Comparison of ENCODE assay signal across 23 cellular contexts in genomic region chr5:130885027-130885426, GRCh38.
"Had no signal": no experiment of that assay in that cellular context is flagged by ENCODE, and none has a peak within 500 bp of the region (broad histone marks: within the 10 kb centered on the region; RNA-seq: fewer than 3 reads in every experiment).

No MANE protein-coding gene starts in this region.

- H3K27me3 ChIP-seq: cardiac muscle cell, esophagus muscularis mucosa had no signal

- H3K36me3 ChIP-seq: cardiac muscle cell, esophagus muscularis mucosa, lower lobe of right lung, spleen, WERI-Rb-1 had no signal

- DNase-seq: activated CD4-positive, alpha-beta T cell treated with anti-CD3 and anti-CD28 coated beads, Interleukin-2, amount 10 ng/mL, durations not matched to agents 7 days and 5 days; activated CD4-positive, CD25-positive, alpha-beta regulatory T cell treated with anti-CD3 and anti-CD28 coated beads, Interleukin-2, amount 50 U/mL, for 72 hours; activated CD8-positive, alpha-beta memory T cell treated with anti-CD3 and anti-CD28 coated beads, Interleukin-2, amount 10 ng/mL, durations not matched to agents 7 days and 5 days; activated CD8-positive, alpha-beta T cell treated with anti-CD3 and anti-CD28 coated beads for 36 hours; activated effector memory CD4-positive, alpha-beta T cell treated with anti-CD3 and anti-CD28 coated beads, Interleukin-2, amount 50 U/mL, for 16 hours; activated naive CD4-positive, alpha-beta T cell treated with anti-CD3 and anti-CD28 coated beads, Interleukin-2, amount 50 U/mL, for 16 hours; activated naive CD8-positive, alpha-beta T cell treated with anti-CD3 and anti-CD28 coated beads, Interleukin-2, amount 50 U/mL, for 24 hours; activated T-cell treated with anti-CD3 and anti-CD28 coated beads for 4 hours; effector memory CD8-positive, alpha-beta T cell; hypothalamus; lower lobe of right lung; occipital lobe; retina; spleen; stimulated activated CD4-positive, alpha-beta T cell treated with anti-CD3 and anti-CD28 coated beads, Interleukin-4, amount 100 ng/mL, for 1 hour; stimulated activated naive CD4-positive, alpha-beta T cell; WERI-Rb-1 had no signal

- H3K27ac ChIP-seq: cardiac muscle cell, esophagus muscularis mucosa, lower lobe of right lung, SK-N-MC, spleen, WERI-Rb-1 had no signal

- H3K4me1 ChIP-seq: esophagus muscularis mucosa, lower lobe of right lung, spleen had no signal

- H3K9me3 ChIP-seq: esophagus muscularis mucosa, lower lobe of right lung, spleen had no signal

- H3K27ac Mint-ChIP-seq: activated CD4-positive, alpha-beta T cell treated with anti-CD3 and anti-CD28 coated beads, Interleukin-2, amount 10 ng/mL, durations not matched to agents 7 days and 5 days; activated CD8-positive, alpha-beta memory T cell treated with anti-CD3 and anti-CD28 coated beads, Interleukin-2, amount 10 ng/mL, durations not matched to agents 7 days and 5 days; activated CD8-positive, alpha-beta T cell treated with anti-CD3 and anti-CD28 coated beads for 36 hours; activated naive CD8-positive, alpha-beta T cell treated with anti-CD3 and anti-CD28 coated beads, Interleukin-2, amount 50 U/mL, for 24 hours; effector memory CD8-positive, alpha-beta T cell; T-helper 2 cell treated with Interferon-gamma antibody and Interleukin-4, amounts not matched to agents 5 μg/mL and 100 μg/mL, for 36 hours had no signal

- H3K9me3 Mint-ChIP-seq: activated CD4-positive, alpha-beta T cell treated with anti-CD3 and anti-CD28 coated beads, Interleukin-2, amount 10 ng/mL, durations not matched to agents 7 days and 5 days; activated CD8-positive, alpha-beta T cell treated with anti-CD3 and anti-CD28 coated beads for 36 hours; activated naive CD8-positive, alpha-beta T cell treated with anti-CD3 and anti-CD28 coated beads, Interleukin-2, amount 50 U/mL, for 24 hours; effector memory CD8-positive, alpha-beta T cell; T-helper 2 cell treated with Interferon-gamma antibody and Interleukin-4, amounts not matched to agents 5 μg/mL and 100 μg/mL, for 36 hours had no signal

- H3K36me3 Mint-ChIP-seq: activated CD8-positive, alpha-beta memory T cell treated with anti-CD3 and anti-CD28 coated beads, Interleukin-2, amount 10 ng/mL, durations not matched to agents 7 days and 5 days had no signal

- H3K4me3 ChIP-seq: cardiac muscle cell, esophagus muscularis mucosa, lower lobe of right lung, SK-N-MC, spleen had no signal

- H3K4me3 Mint-ChIP-seq: activated CD4-positive, alpha-beta T cell treated with anti-CD3 and anti-CD28 coated beads, Interleukin-2, amount 10 ng/mL, durations not matched to agents 7 days and 5 days; activated CD8-positive, alpha-beta memory T cell treated with anti-CD3 and anti-CD28 coated beads, Interleukin-2, amount 10 ng/mL, durations not matched to agents 7 days and 5 days; activated CD8-positive, alpha-beta T cell treated with anti-CD3 and anti-CD28 coated beads for 36 hours; activated naive CD8-positive, alpha-beta T cell treated with anti-CD3 and anti-CD28 coated beads, Interleukin-2, amount 50 U/mL, for 24 hours; effector memory CD8-positive, alpha-beta T cell; T-helper 2 cell treated with Interferon-gamma antibody and Interleukin-4, amounts not matched to agents 5 μg/mL and 100 μg/mL, for 36 hours had no signal

- FAIRE-seq: frontal cortex, TTC549 had no signal

- ATAC-seq: activated CD8-positive, alpha-beta memory T cell treated with anti-CD3 and anti-CD28 coated beads, Interleukin-2, amount 10 ng/mL, durations not matched to agents 7 days and 5 days; activated CD8-positive, alpha-beta T cell treated with anti-CD3 and anti-CD28 coated beads for 36 hours; activated naive CD8-positive, alpha-beta T cell treated with anti-CD3 and anti-CD28 coated beads, Interleukin-2, amount 50 U/mL, for 24 hours; effector memory CD8-positive, alpha-beta T cell; lower lobe of right lung had no signal

- H3K4me1 Mint-ChIP-seq: activated CD8-positive, alpha-beta memory T cell treated with anti-CD3 and anti-CD28 coated beads, Interleukin-2, amount 10 ng/mL, durations not matched to agents 7 days and 5 days had no signal
